In the genomic region with DNA sequence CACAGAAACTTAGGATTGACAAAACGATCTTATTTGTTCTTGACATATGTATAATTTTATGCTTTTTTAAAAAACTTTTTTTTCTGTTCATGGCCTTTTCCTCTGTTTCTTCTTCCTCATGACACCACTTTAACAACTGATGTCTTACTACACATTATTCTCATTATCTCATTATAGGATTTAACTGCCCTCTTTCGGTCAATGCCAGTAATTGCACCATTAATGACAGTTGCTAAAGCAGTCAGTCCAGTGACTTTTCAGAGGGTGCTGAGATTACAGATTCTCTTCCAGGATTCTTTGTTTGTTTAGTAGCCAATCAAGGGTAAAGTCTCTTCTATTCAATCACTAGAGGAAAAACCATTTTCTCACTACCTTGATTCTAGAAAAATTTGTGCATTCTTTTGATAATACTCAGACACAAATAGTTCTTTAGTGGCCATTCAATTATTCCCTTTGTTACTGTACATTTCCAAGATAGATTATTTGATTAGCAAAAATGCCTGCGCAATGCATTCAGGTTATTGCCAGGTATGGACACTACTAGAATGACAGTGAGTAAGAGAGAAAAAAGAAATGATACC, we compare ENCODE assay signal across 1 cellular context.
A peak's percentile ranks its signal among the peaks of the same experiment; 100 is the strongest.
TF ChIP-seq lines count a peak whose summit lies in the region.

No MANE protein-coding gene starts in this region.

TF ChIP-seq in K562, 482 proteins besides CTCF, POLR2A, EP300 and RAD21 (continued from another document):
- TF ChIP-seq, protein P1, sequence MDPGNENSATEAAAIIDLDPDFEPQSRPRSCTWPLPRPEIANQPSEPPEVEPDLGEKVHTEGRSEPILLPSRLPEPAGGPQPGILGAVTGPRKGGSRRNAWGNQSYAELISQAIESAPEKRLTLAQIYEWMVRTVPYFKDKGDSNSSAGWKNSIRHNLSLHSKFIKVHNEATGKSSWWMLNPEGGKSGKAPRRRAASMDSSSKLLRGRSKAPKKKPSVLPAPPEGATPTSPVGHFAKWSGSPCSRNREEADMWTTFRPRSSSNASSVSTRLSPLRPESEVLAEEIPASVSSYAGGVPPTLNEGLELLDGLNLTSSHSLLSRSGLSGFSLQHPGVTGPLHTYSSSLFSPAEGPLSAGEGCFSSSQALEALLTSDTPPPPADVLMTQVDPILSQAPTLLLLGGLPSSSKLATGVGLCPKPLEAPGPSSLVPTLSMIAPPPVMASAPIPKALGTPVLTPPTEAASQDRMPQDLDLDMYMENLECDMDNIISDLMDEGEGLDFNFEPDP (CRISPR knock-in tag; IDR thresholded peaks at IDR 0.05) = no peak
- TF ChIP-seq JUND (IDR thresholded peaks at IDR 0.05; ENCODE audit: borderline replicate concordance, low read depth, low read length) = peak; percentile 6; the same call in 1 of the 2 replicates
- no peak for TF ChIP-seq JUND (tag; IDR thresholded peaks at IDR 0.05; ENCODE audit: borderline replicate concordance, low read depth, low read length)
- TF ChIP-seq DACH1 (IDR thresholded peaks at IDR 0.05; ENCODE audit: partially characterized antibody) = peak; percentile 58
